ENCODE assay signal across 8 cellular contexts in genomic region chr12:120367252-120367923, GRCh38. TPM values are rescaled to one million over a fixed set of nuclear protein-coding genes. Genes with fewer than 3 reads are reported as not detected.
DNase-seq lines count a peak whose midpoint lies in the region; ATAC-seq and TF ChIP-seq lines count a peak whose summit lies in the region.

No MANE protein-coding gene starts in this region.

- H3K4me3 ChIP-seq in GM12864 (ENCODE audit: low read depth, low read length) (no peak overlapping the region), coronary artery (peak overlapping the region; percentile 72)

- peak; percentile 41 for TF ChIP-seq CTCF in GM12864 (IDR thresholded peaks at IDR 0.05; ENCODE audit: low read depth, low read length, missing control alignments)
- TF ChIP-seq CTCF in coronary artery (IDR thresholded peaks at IDR 0.05), result no peak
- TF ChIP-seq CTCF in neural crest cell (conservative IDR thresholded peaks at IDR 0.05), result peak; percentile 66

- peaks cover 71% of the 10 kb centered on the region for H3K4me1 Mint-ChIP-seq in neural crest cell

- peaks cover 32% of the 10 kb centered on the region for H3K36me3 Mint-ChIP-seq in neural crest cell (ENCODE audit: low read depth)

- peaks cover 31% of the 10 kb centered on the region for H3K27me3 Mint-ChIP-seq in neural crest cell (ENCODE audit: low read depth)

- no peak overlapping the region for H3K27ac ChIP-seq in coronary artery

- H3K4me3 Mint-ChIP-seq in neural crest cell, result peak overlapping the region; percentile 99

- peak overlapping the region; percentile 90 for H3K27ac Mint-ChIP-seq in neural crest cell (ENCODE audit: unreplicated experiment)

- no peaks in the 10 kb centered on the region for H3K9me3 Mint-ChIP-seq in neural crest cell

- no peak for DNase-seq in GM12864 (ENCODE audit: low read depth)
- peak; percentile 27 to 50 for DNase-seq in NCI-H1930 (lab: John Stamatoyannopoulos, UW)
- no peak for DNase-seq in coronary artery (ENCODE audit: low spot score)
- peak; percentile 38 for DNase-seq in neural crest cell (ENCODE audit: low read depth, low spot score)
- no peak for DNase-seq in GDM1 (lab: John Stamatoyannopoulos, UW)
- no peak for DNase-seq in NCI-H2171 (lab: John Stamatoyannopoulos, UW)
- DNase-seq in NCI-H774 (lab: John Stamatoyannopoulos, UW), result no peak

- no peak for ATAC-seq in GM21381 (IDR thresholded peaks at IDR 0.05; ENCODE audit: unreplicated experiment)

RNA-seq across cellular contexts. Expression of gene MSI1, which starts 1.6 kb away (rescaled TPM):
- 224 and 229 TPM in 2 replicates for total RNA-seq in neural crest cell

RNA-seq across cellular contexts. Expression of gene PLA2G1B, which starts 39.8 kb away (rescaled TPM):
- total RNA-seq in neural crest cell, result not detected in 2 replicates

Comparison
In these comparisons a context has a peak if more than half of its experiments do, and no peak if none do; other contexts are left out.
1. DNase-seq: peak in NCI-H1930 (2 of 2) and neural crest cell (single experiment); none in GM12864 (single experiment), coronary artery (single experiment), GDM1 (single experiment), NCI-H2171 (single experiment) and NCI-H774 (single experiment).